8 cellular contexts compared by ENCODE assay signal in genomic region chr19:3985643-3986259, GRCh38. TPM values are rescaled to one million over a fixed set of nuclear protein-coding genes. Genes with fewer than 3 reads are reported as not detected.
A peak's percentile ranks its signal among the peaks of the same experiment; 100 is the strongest.
DNase-seq lines count a peak whose midpoint lies in the region; ATAC-seq and TF ChIP-seq lines count a peak whose summit lies in the region.

No MANE protein-coding gene starts in this region.

- H3K9me3 Mint-ChIP-seq in MCF 10A (ENCODE audit: unreplicated experiment), result peaks cover 4% of the 10 kb centered on the region

- POLR2A ChIA-PET in HEK293 (lab: Yijun Ruan, JAX) (interaction anchor here (0.6 to 8.3 kb wide), 26 partner anchors 10 to 275 kb away, joined by 3 to 258 read pairs (median 4); partner anchors contain the start of genes DAPK3, MRPL54, PIAS4 and ZBTB7A), MCF 10A (lab: Yijun Ruan, JAX) (interaction anchor here (0.6 to 8.9 kb wide), 30 partner anchors 9 to 1035 kb away, joined by 3 to 245 read pairs (median 4); partner anchors contain the start of genes DAPK3, KDM4B, MRPL54 and PIAS4)

- H3K36me3 Mint-ChIP-seq in MCF 10A (ENCODE audit: insufficient read depth, unreplicated experiment), result peaks cover 52% of the 10 kb centered on the region

- peak; percentile 13 for DNase-seq in MCF 10A (ENCODE audit: unreplicated experiment)
- no peak for DNase-seq in NCI-H446 treated with DMSO at 0.1 percent for 48 hours (lab: John Stamatoyannopoulos, UW)
- no peak for DNase-seq in HPDE6-E6E7 (ENCODE audit: extremely low spot score)

- H3K27ac ChIP-seq in ACC112 (ENCODE audit: low read depth, low read length) (no peak overlapping the region), HEK293 (ENCODE audit: extremely low read depth, low read depth, low read length) (peak overlapping the region; percentile 100), mucosa of rectum (ENCODE audit: low read depth in 2 of 2, low read length in 2 of 2) (peak overlapping the region in 1 of 2 donors; percentile 66)

- H3K27me3 ChIP-seq in ACC112 (ENCODE audit: insufficient read depth, low read length), result no peaks in the 10 kb centered on the region
- no peaks in the 10 kb centered on the region for H3K27me3 ChIP-seq in mucosa of rectum (ENCODE audit: control insufficient read depth in 2 of 2, insufficient read depth in 2 of 2, low read length in 2 of 2)

- H2AFZ ChIP-seq in ACC112 (ENCODE audit: low read length, unreplicated experiment), result peak overlapping the region; percentile 47

- no peak for TF ChIP-seq POLR2A in GM18505 (IDR thresholded peaks at IDR 0.05; ENCODE audit: borderline replicate concordance, extremely low read depth, insufficient read depth, insufficient read length)

- TF ChIP-seq CTCF in HEK293 (tag by site-specific recombination; IDR thresholded peaks at IDR 0.05), result no peak
- no peak for TF ChIP-seq CTCF in MCF 10A (IDR thresholded peaks at IDR 0.05; ENCODE audit: unreplicated experiment)

- H3K27me3 Mint-ChIP-seq in MCF 10A (ENCODE audit: insufficient read depth, unreplicated experiment), result no peaks in the 10 kb centered on the region

- H3K4me3 Mint-ChIP-seq in MCF 10A (ENCODE audit: unreplicated experiment), result peak overlapping the region; percentile 95

- ATAC-seq in HG02798 (IDR thresholded peaks at IDR 0.05; ENCODE audit: poor library complexity, unreplicated experiment), result no peak
- ATAC-seq in GM18505 (IDR thresholded peaks at IDR 0.05; ENCODE audit: unreplicated experiment), result no peak

- H3K27ac Mint-ChIP-seq in MCF 10A (ENCODE audit: low read depth, unreplicated experiment), result peak overlapping the region; percentile 90

- intact Hi-C loops in MCF 10A (cut with micrococcal nuclease), result loop anchor here (1.0 to 5.0 kb wide), 5 partner anchors 15 to 219 kb away; partner anchors contain the start of gene DAPK3

- H3K4me1 Mint-ChIP-seq in MCF 10A (ENCODE audit: insufficient read depth, unreplicated experiment), result peaks cover 29% of the 10 kb centered on the region

- H3K4me3 ChIP-seq in ACC112 (ENCODE audit: low read depth, low read length), result peak overlapping the region; percentile 100
- H3K4me3 ChIP-seq in HEK293 (ENCODE audit: low read depth, low read length), result peak overlapping the region; percentile 99
- peak overlapping the region; percentile 80 to 99 for H3K4me3 ChIP-seq in mucosa of rectum (ENCODE audit: low read length in 2 of 2)

- CTCF ChIA-PET in HEK293 (lab: Yijun Ruan, JAX), result interaction anchor here (0.7 to 1.5 kb wide), 12 partner anchors 12 to 1749 kb away, joined by 3 to 10 read pairs (median 4); partner anchors contain the start of gene NMRK2
- CTCF ChIA-PET in MCF 10A (lab: Yijun Ruan, JAX), result interaction anchor here (0.5 to 2.7 kb wide), 14 partner anchors 11 to 681 kb away, joined by 3 to 15 read pairs (median 3); partner anchors contain the start of genes DAPK3 and SH3GL1

- H3K4me1 ChIP-seq in ACC112 (ENCODE audit: control insufficient read depth, insufficient read depth, low read length, unreplicated experiment) (peaks cover 17% of the 10 kb centered on the region), HEK293 (ENCODE audit: control insufficient read depth, insufficient read depth, low read length) (peaks cover 11% of the 10 kb centered on the region; the same call in 1 of the 2 replicates), mucosa of rectum (ENCODE audit: control insufficient read depth in 2 of 2, insufficient read depth in 2 of 2, low read length in 2 of 2) (peaks cover 36% of the 10 kb centered on the region in 2 donors)

- H3K79me2 ChIP-seq in ACC112 (ENCODE audit: control insufficient read depth, insufficient read depth, low read length, unreplicated experiment), result peaks cover 45% of the 10 kb centered on the region

- no TSS peak for BruUV-seq in MCF 10A (replicated peaks; lab: Mats Ljungman, UMichigan)

- H3K9ac ChIP-seq in mucosa of rectum (ENCODE audit: low read depth in 1 of 2, low read length in 2 of 2), result peak overlapping the region; percentile 4 to 97

- H3K9me3 ChIP-seq in HEK293 (ENCODE audit: control insufficient read depth, insufficient read depth, low read depth, low read length) (no peaks in the 10 kb centered on the region), mucosa of rectum (ENCODE audit: control insufficient read depth in 2 of 2, low read length in 2 of 2) (no peaks in the 10 kb centered on the region)

- H3K36me3 ChIP-seq in ACC112 (ENCODE audit: insufficient read depth, low read length) (peaks cover 33% of the 10 kb centered on the region; the same call in 1 of the 2 replicates), HEK293 (ENCODE audit: control insufficient read depth in 2 of 2, insufficient read depth in 1 of 2, low read length in 2 of 2) (peaks cover 16 to 42% of the 10 kb centered on the region in 2 experiments), mucosa of rectum (ENCODE audit: control insufficient read depth in 2 of 2, insufficient read depth in 2 of 2, low read length in 2 of 2) (peaks cover 35 to 36% of the 10 kb centered on the region in 2 donors)

TF ChIP-seq in HEK293, 187 proteins besides CTCF, POLR2A, EP300 and RAD21:
- 0 out of 2 replicates have a peak, but pooled peaks have one; percentile 7 for TF ChIP-seq ZBTB21 (tag by site-specific recombination; IDR thresholded peaks at IDR 0.05)
- TF ChIP-seq ZNF335 (tag by site-specific recombination; conservative IDR thresholded peaks at IDR 0.05), result peak; percentile 23
- no peak for TF ChIP-seq ZNF155 (tag by site-specific recombination; IDR thresholded peaks at IDR 0.05)
- TF ChIP-seq KLF17 (tag by site-specific recombination; IDR thresholded peaks at IDR 0.05), result no peak
- TF ChIP-seq ZNF677 (tag by site-specific recombination; IDR thresholded peaks at IDR 0.05), result no peak
- no peak for TF ChIP-seq ZSCAN23 (tag by site-specific recombination; IDR thresholded peaks at IDR 0.05)
- 0 out of 2 replicates have a peak, but pooled peaks have one; percentile 54 for TF ChIP-seq ZEB2 (tag by site-specific recombination; IDR thresholded peaks at IDR 0.05)
- TF ChIP-seq ZNF600 (tag by site-specific recombination; IDR thresholded peaks at IDR 0.05), result no peak
- no peak for TF ChIP-seq ZNF112 (tag by site-specific recombination; IDR thresholded peaks at IDR 0.05)
- TF ChIP-seq ZNF654 (tag by site-specific recombination; IDR thresholded peaks at IDR 0.05; ENCODE audit: low read depth), result no peak
- 0 out of 2 replicates have a peak, but pooled peaks have one; percentile 11 for TF ChIP-seq ZNF324 (tag by site-specific recombination; IDR thresholded peaks at IDR 0.05)
- TF ChIP-seq ZNF529 (tag by site-specific recombination; IDR thresholded peaks at IDR 0.05; ENCODE audit: insufficient replicate concordance), result no peak
- TF ChIP-seq ZNF521 (tag by site-specific recombination; IDR thresholded peaks at IDR 0.05), result no peak
- no peak for TF ChIP-seq ZNF792 (tag by site-specific recombination; IDR thresholded peaks at IDR 0.05)
- TF ChIP-seq ZNF350 (tag by site-specific recombination; IDR thresholded peaks at IDR 0.05), result no peak
- no peak for TF ChIP-seq ZNF174 (tag by site-specific recombination; IDR thresholded peaks at IDR 0.05)
- TF ChIP-seq ZNF707 (tag by site-specific recombination; IDR thresholded peaks at IDR 0.05), result no peak
- 0 out of 2 replicates have a peak, but pooled peaks have one; percentile 8 for TF ChIP-seq KLF10 (tag by site-specific recombination; IDR thresholded peaks at IDR 0.05)
- 0 out of 2 replicates have a peak, but pooled peaks have one; percentile 43 for TF ChIP-seq ZBTB7A (tag by site-specific recombination; IDR thresholded peaks at IDR 0.05; ENCODE audit: low read depth)
- TF ChIP-seq ZNF544 (tag by site-specific recombination; IDR thresholded peaks at IDR 0.05), result no peak
- peak; percentile 58; the same call in 1 of the 2 replicates for TF ChIP-seq ZSCAN16 (tag by site-specific recombination; IDR thresholded peaks at IDR 0.05)
- TF ChIP-seq ZNF37A (tag by site-specific recombination; IDR thresholded peaks at IDR 0.05), result no peak
- 0 out of 2 replicates have a peak, but pooled peaks have one; percentile 7 for TF ChIP-seq KLF8 (tag by site-specific recombination; IDR thresholded peaks at IDR 0.05)
- no peak for TF ChIP-seq ZNF560 (tag by site-specific recombination; IDR thresholded peaks at IDR 0.05; ENCODE audit: borderline replicate concordance)
- no peak for TF ChIP-seq ZNF549 (tag by site-specific recombination; IDR thresholded peaks at IDR 0.05)
- TF ChIP-seq ZNF433 (tag by site-specific recombination; IDR thresholded peaks at IDR 0.05; ENCODE audit: low read depth), result no peak
- TF ChIP-seq ZNF768 (tag by site-specific recombination; IDR thresholded peaks at IDR 0.05), result no peak
- TF ChIP-seq YY1 (tag by site-specific recombination; IDR thresholded peaks at IDR 0.05), result no peak
- no peak for TF ChIP-seq ZNF510 (tag by site-specific recombination; IDR thresholded peaks at IDR 0.05; ENCODE audit: insufficient replicate concordance)
- TF ChIP-seq SP3 (tag by site-specific recombination; IDR thresholded peaks at IDR 0.05), result no peak; the same call in 1 of the 2 replicates

RNA-seq across cellular contexts. Expression of gene EEF2, which starts 0.5 kb away (rescaled TPM):
- total RNA-seq in MCF 10A (2022), result 2,296 and 3,126 TPM in 2 replicates

RNA-seq across cellular contexts. Expression of gene DAPK3, which starts 14.9 kb away (rescaled TPM):
- total RNA-seq in MCF 10A (2022), result 60.9 and 61.2 TPM in 2 replicates

RNA-seq across cellular contexts. Expression of gene PIAS4, which starts 21.8 kb away (rescaled TPM):
- total RNA-seq in MCF 10A (2022), result 15.1 and 31.4 TPM in 2 replicates

RNA-seq across cellular contexts. Expression of gene NMRK2, which starts 52.9 kb away (rescaled TPM):
- not detected in 2 replicates for total RNA-seq in MCF 10A (2022)
